In genomic region chr11:128502736-128503135, GRCh38 we compare ENCODE assay signal across 10 cellular contexts.
A peak's percentile ranks its signal among the peaks of the same experiment; 100 is the strongest.
DNase-seq lines count a peak whose midpoint lies in the region; ATAC-seq and TF ChIP-seq lines count a peak whose summit lies in the region.
"Had no signal": no experiment of that assay in that cellular context is flagged by ENCODE, and none has a peak within 500 bp of the region (broad histone marks: within the 10 kb centered on the region; RNA-seq: fewer than 3 reads in every experiment).

No MANE protein-coding gene starts in this region.

- no peak for TF ChIP-seq CTCF in sigmoid colon (IDR thresholded peaks at IDR 0.05)

- H3K9ac ChIP-seq in SK-N-MC (ENCODE audit: insufficient read length) = no peak overlapping the region
- H3K9ac ChIP-seq: parathyroid adenoma had no signal

- DNase-seq in GM04504 (ENCODE audit: low read depth) = peak; percentile 85
- no peak for DNase-seq in SK-N-MC (ENCODE audit: low read depth, low spot score)
- DNase-seq in epithelial cell of prostate (ENCODE audit: low read depth, low spot score) = no peak
- no peak for DNase-seq in sigmoid colon
- no peak for DNase-seq in DMS153 treated with DMSO at 0.1 percent for 48 hours (lab: John Stamatoyannopoulos, UW; ENCODE audit: unreplicated experiment)
- no peak for DNase-seq in NCI-H1694 treated with DMSO at 0.1 percent for 48 hours (lab: John Stamatoyannopoulos, UW)
- DNase-seq in NK-92 treated with Interleukin-12 subunit alpha and Interleukin-12 subunit beta, amount 100 ng/mL, for 24 hours (lab: John Stamatoyannopoulos, UW) = no peak
- DNase-seq: SHP77 had no signal

- H3K4me1 ChIP-seq in sigmoid colon = peaks cover 0 to 87% (median 79%) of the 10 kb centered on the region in 4 donors

- TF ChIP-seq EP300 in sigmoid colon (IDR thresholded peaks at IDR 0.05) = no peak

- H3K27me3 ChIP-seq in sigmoid colon = no peaks in the 10 kb centered on the region

- ATAC-seq in HG03280 (IDR thresholded peaks at IDR 0.05; ENCODE audit: unreplicated experiment) = no peak

- H3K4me3 ChIP-seq in SK-N-MC (no peak overlapping the region), sigmoid colon (no peak overlapping the region)

- no peaks in the 10 kb centered on the region for H3K36me3 ChIP-seq in SK-N-MC (ENCODE audit: insufficient read depth, low read length)
- H3K36me3 ChIP-seq in sigmoid colon = no peaks in the 10 kb centered on the region

- peak overlapping the region; percentile 53 for H3K27ac ChIP-seq in SK-N-MC
- peak overlapping the region; percentile 56 for H3K27ac ChIP-seq in epithelial cell of prostate
- H3K27ac ChIP-seq in sigmoid colon = peak overlapping the region; percentile 36 to 87 (median 51)

- TF ChIP-seq POLR2A in sigmoid colon (IDR thresholded peaks at IDR 0.05) = no peak

- intact Hi-C loops in sigmoid colon (cut with DNase I) = loop anchor here (5.0 kb wide), 1 partner anchor 100 kb away; no protein-coding TSS in a partner anchor

- 15 to 46% methylated on average over 4 of the region's 4 CpGs for WGBS in sigmoid colon, 2 donors

- H3K9me3 ChIP-seq in SK-N-MC (ENCODE audit: low read depth, low read length) (no peaks in the 10 kb centered on the region), sigmoid colon (no peaks in the 10 kb centered on the region)
